Comparison of ENCODE assay signal across 15 cellular contexts in genomic region chr5:172911628-172911880, GRCh38. TPM values are rescaled to one million over a fixed set of nuclear protein-coding genes. Genes with fewer than 3 reads are reported as not detected.
DNase-seq lines count a peak whose midpoint lies in the region; ATAC-seq, FAIRE-seq and TF ChIP-seq lines count a peak whose summit lies in the region.
"Had no signal": no experiment of that assay in that cellular context is flagged by ENCODE, and none has a peak within 500 bp of the region (broad histone marks: within the 10 kb centered on the region; RNA-seq: fewer than 3 reads in every experiment).

No MANE protein-coding gene starts in this region.

- H3K36me3 ChIP-seq in heart left ventricle (peaks cover 0 to 43% (median 24%) of the 10 kb centered on the region in 9 donors), endothelial cell of umbilical vein (ENCODE audit: control insufficient read depth in 2 of 2, extremely low read depth in 1 of 2, insufficient read depth in 2 of 2, low read length in 2 of 2) (peaks cover 0 to 12% of the 10 kb centered on the region in 2 experiments), neutrophil (peaks cover 45% of the 10 kb centered on the region), upper lobe of left lung (peaks cover 7 to 58% (median 35%) of the 10 kb centered on the region in 4 donors), small intestine (ENCODE audit: control insufficient read depth in 2 of 2, insufficient read depth in 2 of 2, low read length in 2 of 2) (peaks cover 8 to 10% of the 10 kb centered on the region in 2 donors)

- ATAC-seq in heart left ventricle (no peak), left cardiac atrium (no peak), upper lobe of left lung (ENCODE audit: low FRiP score in 2 of 2) (no peak), HG03354 (IDR thresholded peaks at IDR 0.05; ENCODE audit: poor library complexity, severe bottlenecking, unreplicated experiment) (no peak)
- ATAC-seq: activated T-cell treated with anti-CD3 and anti-CD28 coated beads, Interleukin-2, amount 50 U/mL, for 4 hours had no signal

- TF ChIP-seq EP300 in upper lobe of left lung (IDR thresholded peaks at IDR 0.05), result no peak

- intact Hi-C loops in heart left ventricle (cut with DNase I), result loop anchor here in 1 of 10 donors (2.0 kb wide), 1 partner anchor 197 kb away; no protein-coding TSS in a partner anchor
- intact Hi-C loops in left cardiac atrium (cut with DNase I), result no loop called here
- intact Hi-C loops in endothelial cell of umbilical vein (cut with micrococcal nuclease), result loop anchor here (1.0 to 2.0 kb wide), 6 partner anchors 20 to 194 kb away; partner anchors contain the start of genes DUSP1 and ERGIC1
- intact Hi-C loops in posterior vena cava (cut with DNase I), result no loop called here

- H3K4me1 ChIP-seq in heart left ventricle (peaks cover 0 to 29% (median 13%) of the 10 kb centered on the region in 12 donors), endothelial cell of umbilical vein (ENCODE audit: control insufficient read depth, extremely low read depth, insufficient read depth, low read length) (peaks cover 15% of the 10 kb centered on the region), neutrophil (ENCODE audit: control insufficient read depth in 1 of 2, insufficient read depth in 1 of 2, low read depth in 1 of 2, low read length in 1 of 2) (peaks cover 3 to 5% of the 10 kb centered on the region in 2 experiments), upper lobe of left lung (peaks cover 7 to 28% (median 11%) of the 10 kb centered on the region in 4 donors), small intestine (ENCODE audit: control insufficient read depth in 2 of 2, insufficient read depth in 1 of 2, low read depth in 1 of 2, low read length in 1 of 2) (no peaks in the 10 kb centered on the region)

- WGBS in heart left ventricle, 4 donors, result 38 to 57% (median 47%) methylated on average over 2 of the region's 2 CpGs
- WGBS in upper lobe of left lung, 2 donors, result 52 to 56% methylated on average over 2 of the region's 2 CpGs
- WGBS in small intestine, 3 donors, result 66 to 81% (median 71%) methylated on average over 2 of the region's 2 CpGs

- no peaks in the 10 kb centered on the region for H3K79me2 ChIP-seq in endothelial cell of umbilical vein (ENCODE audit: control insufficient read depth, insufficient read depth, low read length)

- BruUV-seq in endothelial cell of umbilical vein (replicated peaks; lab: Mats Ljungman, UMichigan), result no TSS peak

- H3K4me3 ChIP-seq in heart left ventricle (no peak overlapping the region), endothelial cell of umbilical vein (replicated peaks in 1 of 3; ENCODE audit: insufficient read depth in 1 of 3, low read depth in 1 of 3, low read length in 3 of 3) (no peak overlapping the region), neutrophil (ENCODE audit: low read depth in 1 of 2, low read length in 1 of 2) (no peak overlapping the region), upper lobe of left lung (no peak overlapping the region), small intestine (ENCODE audit: low read depth in 1 of 2, low read length in 2 of 2) (no peak overlapping the region)

- FAIRE-seq in endothelial cell of umbilical vein (lab: Jason Lieb, UNC) (peak; percentile 42), small intestine (lab: Jason Lieb, UNC) (no peak)
- FAIRE-seq: A204.1 had no signal

- H3K27me3 ChIP-seq in heart left ventricle, result no peaks in the 10 kb centered on the region
- no peaks in the 10 kb centered on the region for H3K27me3 ChIP-seq in endothelial cell of umbilical vein (ENCODE audit: control insufficient read depth in 2 of 2, insufficient read depth in 2 of 2, low read length in 2 of 2)
- no peaks in the 10 kb centered on the region for H3K27me3 ChIP-seq in neutrophil
- H3K27me3 ChIP-seq in upper lobe of left lung, result no peaks in the 10 kb centered on the region
- no peaks in the 10 kb centered on the region for H3K27me3 ChIP-seq in small intestine (ENCODE audit: control insufficient read depth in 2 of 2, insufficient read depth in 2 of 2, low read length in 2 of 2)

- no peak overlapping the region for H2AFZ ChIP-seq in endothelial cell of umbilical vein (ENCODE audit: low read depth, low read length)

- dilution Hi-C loops in endothelial cell of umbilical vein (cut with MboI; ENCODE audit: extremely low pct_ligation_motif_present, low sequenced_read_pairs), result no loop called here

- DNase-seq in heart left ventricle, result no peak
- DNase-seq in left cardiac atrium, result no peak
- DNase-seq in endothelial cell of umbilical vein (ENCODE audit: low read depth, low spot score), result no peak
- no peak for DNase-seq in upper lobe of left lung
- no peak for DNase-seq in small intestine
- no peak for DNase-seq in posterior vena cava (ENCODE audit: low spot score)
- DNase-seq: activated CD4-positive, alpha-beta T cell treated with anti-CD3 and anti-CD28 coated beads, Interleukin-2, amount 10 ng/mL, durations not matched to agents 7 days and 5 days; activated T-cell treated with anti-CD3 and anti-CD28 coated beads, Interleukin-2, amount 50 U/mL, for 4 hours; NCI-H1694 treated with DMSO at 0.1 percent for 48 hours; NCI-H526; stimulated activated CD4-positive, alpha-beta T cell treated with anti-CD3 and anti-CD28 coated beads, Interleukin-4, amount 100 ng/mL, for 4 hours had no signal

- peak overlapping the region; percentile 28 to 83 (median 62) for H3K27ac ChIP-seq in heart left ventricle
- peak overlapping the region; percentile 89 for H3K27ac ChIP-seq in endothelial cell of umbilical vein (ENCODE audit: insufficient read depth, low read depth, low read length)
- peak overlapping the region; percentile 55 for H3K27ac ChIP-seq in neutrophil
- peak overlapping the region; percentile 82 to 84 (median 82) for H3K27ac ChIP-seq in upper lobe of left lung
- H3K27ac ChIP-seq in small intestine (ENCODE audit: low read depth in 1 of 2, low read length in 1 of 2), result peak overlapping the region in 1 of 2 donors; percentile 32
- H3K27ac ChIP-seq: HL-60 had no signal

- CTCF ChIA-PET in endothelial cell of umbilical vein (lab: Charles Lee), result interaction anchor here (0.9 to 3.0 kb wide), 13 partner anchors 12 to 197 kb away, joined by 3 to 33 read pairs (median 7); partner anchors contain the start of gene DUSP1

- POLR2A ChIA-PET in endothelial cell of umbilical vein (lab: Charles Lee), result no interaction called here

- peak overlapping the region; percentile 49 for H3K4me2 ChIP-seq in endothelial cell of umbilical vein (ENCODE audit: insufficient read depth, low read length)

- H4K20me1 ChIP-seq in endothelial cell of umbilical vein (replicated peaks; ENCODE audit: control insufficient read depth, extremely low read depth, insufficient read depth, low read length), result no peaks in the 10 kb centered on the region

- no peak for TF ChIP-seq CTCF in heart left ventricle (IDR thresholded peaks at IDR 0.05)
- no peak for TF ChIP-seq CTCF in endothelial cell of umbilical vein (IDR thresholded peaks at IDR 0.05; ENCODE audit: extremely low read depth in 1 of 2, insufficient read depth in 1 of 2, low read depth in 1 of 2, low read length in 2 of 2)
- no peak for TF ChIP-seq CTCF in neutrophil (IDR thresholded peaks at IDR 0.05)
- TF ChIP-seq CTCF in upper lobe of left lung (IDR thresholded peaks at IDR 0.05), result no peak

- no peaks in the 10 kb centered on the region for H3K9me1 ChIP-seq in endothelial cell of umbilical vein (replicated peaks; ENCODE audit: control insufficient read depth, extremely low read depth, insufficient read depth, low read length)

- no peak for TF ChIP-seq POLR2A in heart left ventricle (IDR thresholded peaks at IDR 0.05)
- no peak for TF ChIP-seq POLR2A in endothelial cell of umbilical vein (IDR thresholded peaks at IDR 0.05; ENCODE audit: low read depth, low read length)
- TF ChIP-seq POLR2A in upper lobe of left lung (IDR thresholded peaks at IDR 0.05), result no peak

- H3K9me3 ChIP-seq in heart left ventricle (no peaks in the 10 kb centered on the region), endothelial cell of umbilical vein (replicated peaks; ENCODE audit: control insufficient read depth, insufficient read depth, low read length) (no peaks in the 10 kb centered on the region), neutrophil (no peaks in the 10 kb centered on the region), upper lobe of left lung (no peaks in the 10 kb centered on the region), small intestine (ENCODE audit: control insufficient read depth, low read depth) (no peaks in the 10 kb centered on the region)

- H3K9ac ChIP-seq in endothelial cell of umbilical vein (replicated peaks; ENCODE audit: extremely low read depth, insufficient read depth, low read length), result peak overlapping the region; percentile 64

TF ChIP-seq in endothelial cell of umbilical vein, 7 proteins besides CTCF, POLR2A, EP300 and RAD21:
- no peak for TF ChIP-seq MYC (IDR thresholded peaks at IDR 0.05; ENCODE audit: low read depth, low read length)
- TF ChIP-seq JUN (IDR thresholded peaks at IDR 0.05; ENCODE audit: borderline replicate concordance, insufficient read depth, insufficient read length, low read depth), result no peak
- no peak for TF ChIP-seq MAX (IDR thresholded peaks at IDR 0.05; ENCODE audit: insufficient read depth, insufficient read length)
- no peak for TF ChIP-seq GATA2 (IDR thresholded peaks at IDR 0.05; ENCODE audit: insufficient read depth, insufficient read length, low read depth, low read length)
- no peak for TF ChIP-seq POLR2AphosphoS5 (IDR thresholded peaks at IDR 0.05; ENCODE audit: insufficient read depth, low read depth, low read length)
- TF ChIP-seq EZH2 (IDR thresholded peaks at IDR 0.05; ENCODE audit: borderline replicate concordance, low read depth, low read length, severe bottlenecking), result no peak
- no peak for TF ChIP-seq FOS (IDR thresholded peaks at IDR 0.05; ENCODE audit: borderline replicate concordance, insufficient read depth, low read length)

RNA-seq across cellular contexts. Expression of gene RPL26L1, which starts 47.7 kb away (rescaled TPM):
- 10 to 100 TPM; 19.8 to 36.7 (median 29.5) TPM for total RNA-seq in heart left ventricle
- 10 to 100 TPM; 50.3 to 79.5 TPM for polyA plus RNA-seq in heart left ventricle
- 10 to 100 TPM; 22.4 to 22.6 TPM for total RNA-seq in left cardiac atrium
- total RNA-seq in endothelial cell of umbilical vein, result 57.4 and 62.9 TPM in 2 replicates
- 63.5 and 78.3 TPM in 2 replicates for polyA plus RNA-seq in endothelial cell of umbilical vein
- polyA plus RNA-seq in endothelial cell of umbilical vein (2011; cell fraction: cytosol; rRNA removed), result 120 and 121 TPM in 2 replicates
- 37.8 and 41.6 TPM in 2 replicates for polyA plus RNA-seq in endothelial cell of umbilical vein (2011; cell fraction: nucleus; rRNA removed)
- 66.0 and 106 TPM in 2 replicates for polyA plus RNA-seq in endothelial cell of umbilical vein (2012)
- 36.3 and 41.4 TPM in 2 replicates for polyA minus RNA-seq in endothelial cell of umbilical vein
- 36.6 TPM for polyA minus RNA-seq in endothelial cell of umbilical vein (2011; cell fraction: cytosol; rRNA and poly(A)+ RNA removed)
- polyA minus RNA-seq in endothelial cell of umbilical vein (2011; cell fraction: nucleus; rRNA and poly(A)+ RNA removed), result 5.0 and 5.1 TPM in 2 replicates
- 10 to 100 TPM; 10.5 to 31.0 (median 23.9) TPM for total RNA-seq in upper lobe of left lung
- polyA plus RNA-seq in small intestine, result 10 to 100 TPM; 42.9 to 99.2 (median 43.5) TPM
- total RNA-seq in posterior vena cava, result 10 to 100 TPM; 23.4 to 32.7 TPM
